22 cellular contexts compared by ENCODE assay signal in genomic region chr4:159383569-159383934, GRCh38.
DNase-seq lines count a peak whose midpoint lies in the region; ATAC-seq, FAIRE-seq and TF ChIP-seq lines count a peak whose summit lies in the region.
"Had no signal": no experiment of that assay in that cellular context is flagged by ENCODE, and none has a peak within 500 bp of the region (broad histone marks: within the 10 kb centered on the region; RNA-seq: fewer than 3 reads in every experiment).

No MANE protein-coding gene starts in this region.

- peaks cover 21% of the 10 kb centered on the region for H3K9me3 Mint-ChIP-seq in endodermal cell

- FAIRE-seq in small intestine (lab: Jason Lieb, UNC) = no peak
- FAIRE-seq: GM12878, GM19239 had no signal

- no peaks in the 10 kb centered on the region for H3K4me1 Mint-ChIP-seq in endodermal cell
- H3K4me1 Mint-ChIP-seq: B cell had no signal

- H3K36me3 ChIP-seq in A673 (ENCODE audit: insufficient read depth, low read length, poor library complexity, severe bottlenecking) (no peaks in the 10 kb centered on the region), H7 (replicated peaks; ENCODE audit: control insufficient read depth, insufficient read depth, low read length) (no peaks in the 10 kb centered on the region), endodermal cell (ENCODE audit: control insufficient read depth, insufficient read depth, low read length) (no peaks in the 10 kb centered on the region), iPS-20b (ENCODE audit: insufficient read depth, low read depth, low read length) (no peaks in the 10 kb centered on the region), small intestine (ENCODE audit: control insufficient read depth in 2 of 2, insufficient read depth in 2 of 2, low read length in 2 of 2) (no peaks in the 10 kb centered on the region)
- H3K36me3 ChIP-seq: SJSA1 had no signal

- no peak overlapping the region for H3K4me3 Mint-ChIP-seq in endodermal cell
- H3K4me3 Mint-ChIP-seq: B cell; CD4-positive, alpha-beta T cell had no signal

- peaks cover 33% of the 10 kb centered on the region for H3K27me3 Mint-ChIP-seq in endodermal cell (ENCODE audit: insufficient read depth)

- H3K9ac ChIP-seq in endodermal cell (ENCODE audit: extremely low read depth, low read length, poor library complexity, severe bottlenecking) (no peak overlapping the region), iPS-20b (ENCODE audit: low read depth, low read length) (no peak overlapping the region)

- WGBS in endodermal cell (ENCODE audit: insufficient coverage in 1 of 2, insufficient read length in 1 of 2), 2 experiments = 7 to 41% methylated on average over 3 of the region's 3 CpGs
- WGBS in small intestine, 3 donors = 58 to 73% (median 71%) methylated on average over 3 of the region's 3 CpGs

- intact Hi-C loops in A673 (cut with micrococcal nuclease; ENCODE audit: unreplicated experiment) = no loop called here

- H3K4me1 ChIP-seq in A673 (ENCODE audit: insufficient read depth, low read length, poor library complexity, severe bottlenecking) (peaks cover 26% of the 10 kb centered on the region), endodermal cell (ENCODE audit: control insufficient read depth, insufficient read depth, low read length) (no peaks in the 10 kb centered on the region), iPS-20b (ENCODE audit: insufficient read depth, low read length) (peaks cover 23% of the 10 kb centered on the region), small intestine (ENCODE audit: control insufficient read depth in 2 of 2, insufficient read depth in 1 of 2, low read depth in 1 of 2, low read length in 1 of 2) (no peaks in the 10 kb centered on the region)
- H3K4me1 ChIP-seq: Caco-2, SJSA1 had no signal

- peak overlapping the region; percentile 70 for H3K27ac ChIP-seq in A673 (ENCODE audit: low read depth, low read length, poor library complexity, severe bottlenecking)
- peak overlapping the region; percentile 97 for H3K27ac ChIP-seq in endodermal cell (ENCODE audit: low read depth, low read length)
- H3K27ac ChIP-seq in iPS-20b (ENCODE audit: low read length) = no peak overlapping the region
- H3K27ac ChIP-seq in small intestine (ENCODE audit: low read depth in 1 of 2, low read length in 1 of 2) = no peak overlapping the region
- H3K27ac ChIP-seq: SJSA1 had no signal

- ATAC-seq in HG03565 (IDR thresholded peaks at IDR 0.05; ENCODE audit: unreplicated experiment) (no peak), esophagus mucosa (no peak)
- ATAC-seq: GM12878, Panc1 had no signal

- no peak overlapping the region for H3K27ac Mint-ChIP-seq in endodermal cell
- H3K27ac Mint-ChIP-seq: B cell; CD4-positive, alpha-beta T cell had no signal

- BruUV-seq in A673 (replicated peaks; lab: Mats Ljungman, UMichigan) = no TSS peak

- H3K4me3 ChIP-seq in A673 (ENCODE audit: low read depth, low read length, poor library complexity, severe bottlenecking) (no peak overlapping the region), H7 (ENCODE audit: insufficient read depth, low read depth, low read length) (no peak overlapping the region), endodermal cell (ENCODE audit: low read length) (no peak overlapping the region), iPS-20b (ENCODE audit: low read length) (peak overlapping the region; percentile 56; the same call in 1 of the 2 replicates), small intestine (ENCODE audit: low read depth in 1 of 2, low read length in 2 of 2) (no peak overlapping the region)
- H3K4me3 ChIP-seq: GM12878, SJSA1 had no signal

- POLR2A ChIA-PET in A673 (lab: Charles Lee; ENCODE audit: low non-redundant PET) (no interaction called here), HEK293T (lab: Yijun Ruan, JAX) (no interaction called here)

- H3K36me3 Mint-ChIP-seq in endodermal cell (ENCODE audit: low read depth) = no peaks in the 10 kb centered on the region

- TF ChIP-seq CTCF in A673 (conservative IDR thresholded peaks at IDR 0.05; ENCODE audit: low read depth, low read length) (no peak), endodermal cell (conservative IDR thresholded peaks at IDR 0.05) (no peak)

- DNase-seq in A673 (ENCODE audit: low spot score) (no peak), H7 (peak; percentile 73), endodermal cell (no peak), small intestine (no peak), HEK293T (ENCODE audit: extremely low spot score) (no peak)
- DNase-seq: 8988T; Caco-2; CD4-positive, alpha-beta T cell; DMS153; KG1; NCI-H1105 treated with DMSO at 0.1 percent for 48 hours; NCI-H1694; NCI-H2107; NCI-H510A treated with DMSO at 0.1 percent for 48 hours had no signal

- CTCF ChIA-PET in A673 (lab: Charles Lee) (interaction anchor here (0.7 kb wide), 1 partner anchor 17 kb away, joined by 5 read pairs; no protein-coding TSS in a partner anchor), HEK293T (lab: Yijun Ruan, JAX) (interaction anchor here (0.7 kb wide), 1 partner anchor 287 kb away, joined by 3 read pairs; no protein-coding TSS in a partner anchor)

- H3K27me3 ChIP-seq in A673 (replicated peaks; ENCODE audit: insufficient read depth, low read depth, low read length, poor library complexity) (no peaks in the 10 kb centered on the region), H7 (ENCODE audit: control insufficient read depth, insufficient read depth, low read length) (peaks cover 24% of the 10 kb centered on the region; the same call in 1 of the 2 replicates), endodermal cell (ENCODE audit: control insufficient read depth, insufficient read depth, low read length, poor library complexity, severe bottlenecking) (no peaks in the 10 kb centered on the region), iPS-20b (ENCODE audit: insufficient read depth, low read length) (peaks cover 48% of the 10 kb centered on the region), small intestine (ENCODE audit: control insufficient read depth in 2 of 2, insufficient read depth in 2 of 2, low read length in 2 of 2) (no peaks in the 10 kb centered on the region)
- H3K27me3 ChIP-seq: SJSA1 had no signal

- H3K9me3 ChIP-seq in A673 (ENCODE audit: low read depth, low read length, poor library complexity, severe bottlenecking) (peaks cover 7% of the 10 kb centered on the region), endodermal cell (ENCODE audit: control insufficient read depth, low read length) (peaks cover 7% of the 10 kb centered on the region), iPS-20b (ENCODE audit: insufficient read depth, low read depth, low read length) (0 out of 2 replicates have a peak, but pooled peaks cover 10% of the 10 kb centered on the region), small intestine (ENCODE audit: control insufficient read depth, low read depth) (no peaks in the 10 kb centered on the region)

TF ChIP-seq in HEK293T, 16 proteins besides CTCF, POLR2A, EP300 and RAD21:
- TF ChIP-seq ARNT (IDR thresholded peaks at IDR 0.05) (no peak), ELF4 (IDR thresholded peaks at IDR 0.05) (no peak), PKNOX1 (IDR thresholded peaks at IDR 0.05) (no peak), L3MBTL2 (conservative IDR thresholded peaks at IDR 0.05) (no peak), SP1 (IDR thresholded peaks at IDR 0.05) (no peak), NFRKB (IDR thresholded peaks at IDR 0.05) (no peak), LEF1 (IDR thresholded peaks at IDR 0.05; ENCODE audit: borderline replicate concordance) (no peak), FOXA1 (IDR thresholded peaks at IDR 0.05) (no peak), SUZ12 (IDR thresholded peaks at IDR 0.05) (no peak), FOXM1 (IDR thresholded peaks at IDR 0.05; ENCODE audit: borderline replicate concordance) (no peak), ZNF384 (IDR thresholded peaks at IDR 0.05) (no peak), TARDBP (IDR thresholded peaks at IDR 0.05) (no peak), BHLHE40 (IDR thresholded peaks at IDR 0.05; ENCODE audit: borderline replicate concordance) (no peak), CTBP1 (IDR thresholded peaks at IDR 0.05; ENCODE audit: borderline replicate concordance) (no peak)

Comparison
In these comparisons a context has a peak if more than half of its experiments do, and no peak if none do; other contexts are left out.
1. H3K27ac ChIP-seq: peak in A673 (single experiment) and endodermal cell (single experiment); none in iPS-20b (single experiment) and small intestine (0 of 2).